Comparison of ENCODE assay signal across 12 cellular contexts in the genomic region with DNA sequence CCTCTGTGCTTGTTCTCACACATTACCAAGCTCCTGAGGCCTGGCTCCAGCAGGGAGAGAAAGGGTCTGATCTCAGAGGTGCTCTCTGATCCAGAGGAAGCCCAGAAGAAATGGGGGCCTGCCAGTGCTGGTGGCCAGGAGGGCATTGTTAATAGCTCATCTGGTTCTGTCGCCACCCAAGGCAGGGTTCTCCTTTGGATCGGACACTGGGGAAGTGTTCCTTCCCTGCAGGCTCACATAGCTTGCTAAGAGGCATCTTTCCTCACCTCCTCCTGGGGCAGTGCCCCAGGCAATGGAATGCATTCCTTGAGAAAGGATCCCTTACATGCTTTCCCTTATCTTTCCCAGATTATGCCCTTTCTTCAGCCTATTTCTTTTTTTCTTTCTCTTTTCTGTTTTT. TPM values are rescaled to one million over a fixed set of nuclear protein-coding genes. Genes with fewer than 3 reads are reported as not detected.
A peak's percentile ranks its signal among the peaks of the same experiment; 100 is the strongest.
DNase-seq lines count a peak whose midpoint lies in the region; ATAC-seq, FAIRE-seq and TF ChIP-seq lines count a peak whose summit lies in the region.
"Had no signal": no experiment of that assay in that cellular context is flagged by ENCODE, and none has a peak within 500 bp of the region (broad histone marks: within the 10 kb centered on the region; RNA-seq: fewer than 3 reads in every experiment).

No MANE protein-coding gene starts in this region.

- intact Hi-C loops in OCI-LY7 (cut with micrococcal nuclease; ENCODE audit: unreplicated experiment) = loop anchor here (2.0 to 10.0 kb wide), 2 partner anchors 61 to 419 kb away; no protein-coding TSS in a partner anchor
- intact Hi-C loops in spleen (cut with DNase I; ENCODE audit: low total_unique reads) = no loop called here

- CTCF ChIA-PET in OCI-LY7 (lab: Charles Lee; ENCODE audit: unreplicated experiment) = no interaction called here

- no peaks in the 10 kb centered on the region for H4K20me1 ChIP-seq in OCI-LY7 (ENCODE audit: insufficient read depth, low read length)

- DNase-seq in EL = peak; percentile 49
- no peak for DNase-seq in OCI-LY7 (ENCODE audit: low spot score)
- peak; percentile 14 for DNase-seq in fibroblast of the aortic adventitia (ENCODE audit: low read depth)
- no peak for DNase-seq in spleen
- no peak for DNase-seq in nephron progenitor cell
- DNase-seq in RCC 7860 (ENCODE audit: low spot score) = no peak
- DNase-seq: CD4-positive, CD25-positive, alpha-beta regulatory T cell; NCI-H2081 treated with DMSO at 0.1 percent for 48 hours had no signal

- no peaks in the 10 kb centered on the region for H3K9me3 ChIP-seq in OCI-LY7 (ENCODE audit: low read length)
- no peaks in the 10 kb centered on the region for H3K9me3 ChIP-seq in spleen

- H3K4me1 Mint-ChIP-seq in nephron progenitor cell = peaks cover 33% of the 10 kb centered on the region

- TF ChIP-seq CTCF in OCI-LY7 (conservative IDR thresholded peaks at IDR 0.05; ENCODE audit: low read length) (no peak), fibroblast of the aortic adventitia (IDR thresholded peaks at IDR 0.05; ENCODE audit: insufficient read depth, low read length) (no peak), spleen (IDR thresholded peaks at IDR 0.05 in 8 of 11, conservative IDR thresholded peaks at IDR 0.05 in 3 of 11) (no peak), nephron progenitor cell (IDR thresholded peaks at IDR 0.05) (no peak)

- H3K36me3 Mint-ChIP-seq in nephron progenitor cell (ENCODE audit: low read depth) = no peaks in the 10 kb centered on the region
- H3K36me3 Mint-ChIP-seq: CD4-positive, CD25-positive, alpha-beta regulatory T cell had no signal

- peaks cover 4% of the 10 kb centered on the region for H3K27me3 Mint-ChIP-seq in nephron progenitor cell (ENCODE audit: low read depth, poor library complexity)

- no peak overlapping the region for H3K27ac Mint-ChIP-seq in nephron progenitor cell
- H3K27ac Mint-ChIP-seq: CD4-positive, CD25-positive, alpha-beta regulatory T cell had no signal

- POLR2A ChIA-PET in OCI-LY7 (lab: Charles Lee) = interaction anchor here (0.7 to 4.4 kb wide), 7 partner anchors 12 to 1702 kb away, joined by 3 to 32 read pairs (median 4); no protein-coding TSS in a partner anchor

- no TSS peak for BruUV-seq in OCI-LY7 (replicated peaks; lab: Mats Ljungman, UMichigan)

- no peaks in the 10 kb centered on the region for H3K9me3 Mint-ChIP-seq in nephron progenitor cell
- H3K9me3 Mint-ChIP-seq: CD4-positive, CD25-positive, alpha-beta regulatory T cell had no signal

- no peak for TF ChIP-seq POLR2A in spleen (IDR thresholded peaks at IDR 0.05)

- no peak for ATAC-seq in HG03097 (IDR thresholded peaks at IDR 0.05; ENCODE audit: low FRiP score, unreplicated experiment)
- ATAC-seq in GM21576 (IDR thresholded peaks at IDR 0.05; ENCODE audit: unreplicated experiment) = no peak
- ATAC-seq: activated CD4-positive, CD25-positive, alpha-beta regulatory T cell treated with anti-CD3 and anti-CD28 coated beads, Interleukin-2, amount 50 U/mL, for 24 hours; SK-N-SH treated with all-trans-retinoic acid at 6 μM for 48 hours had no signal

- H3K4me2 ChIP-seq in OCI-LY7 (ENCODE audit: low read length) = peak overlapping the region; percentile 53

- no peak overlapping the region for H2AFZ ChIP-seq in OCI-LY7 (ENCODE audit: low read length)

- FAIRE-seq in RCC 7860 (lab: Jason Lieb, UNC) = no peak

- H3K4me3 ChIP-seq in OCI-LY7 (ENCODE audit: low read depth, low read length, poor library complexity, severe bottlenecking) (no peak overlapping the region), fibroblast of the aortic adventitia (ENCODE audit: low read depth, low read length) (no peak overlapping the region), spleen (peak overlapping the region in 1 of 8 donors; percentile 48)

- H3K36me3 ChIP-seq in OCI-LY7 (ENCODE audit: insufficient read depth, low read length) (no peaks in the 10 kb centered on the region), spleen (peaks cover 0 to 3% (median 0%) of the 10 kb centered on the region in 6 donors)

- H3K4me1 ChIP-seq in OCI-LY7 (ENCODE audit: insufficient read depth, low read length, poor library complexity, severe bottlenecking) (peaks cover 47% of the 10 kb centered on the region), spleen (peaks cover 16 to 85% (median 60%) of the 10 kb centered on the region in 6 donors)

- 52 to 93% (median 71%) methylated on average over 2 of the region's 2 CpGs for WGBS in spleen, 5 donors

- no peaks in the 10 kb centered on the region for H3K27me3 ChIP-seq in spleen (replicated peaks in 1 of 7)

- H3K4me3 Mint-ChIP-seq in nephron progenitor cell = no peak overlapping the region
- H3K4me3 Mint-ChIP-seq: CD4-positive, CD25-positive, alpha-beta regulatory T cell had no signal

- H3K27ac ChIP-seq in OCI-LY7 (ENCODE audit: low read depth, low read length, poor library complexity, severe bottlenecking) (no peak overlapping the region), spleen (peak overlapping the region in 7 of 8 donors; percentile 80 to 89 (median 84))

- H3K9me2 ChIP-seq in OCI-LY7 (ENCODE audit: insufficient read depth, low read length) = no peaks in the 10 kb centered on the region

- no peaks in the 10 kb centered on the region for H3K79me2 ChIP-seq in OCI-LY7 (ENCODE audit: insufficient read depth, low read depth, low read length)

RNA-seq across cellular contexts. Expression of a gene that starts 53.8 kb away (rescaled TPM):
- 4.6 and 5.3 TPM in 2 replicates for total RNA-seq in OCI-LY7 (2014; rRNA removed; shearing (Covaris generic))
- 12.0 and 14.2 TPM in 2 replicates for total RNA-seq in OCI-LY7 (2022)
- total RNA-seq in fibroblast of the aortic adventitia (ENCODE audit: low replicate concordance) = 0.72 and 8.3 TPM in 2 replicates
- 100 to 1,000 TPM in 1 of 7 donors, 10 to 100 TPM in 6; 62.6 to 164 (median 91.6) TPM for total RNA-seq in spleen
- 10 to 100 TPM in 1 of 3 donors, 1 to 10 TPM in 2; 6.0 to 12.8 (median 7.4) TPM for polyA plus RNA-seq in spleen

Comparison
In these comparisons a context has a peak if more than half of its experiments do, and no peak if none do; other contexts are left out.
1. DNase-seq: peak in EL (single experiment) and fibroblast of the aortic adventitia (single experiment); none in OCI-LY7 (single experiment), spleen (single experiment), nephron progenitor cell (single experiment) and RCC 7860 (single experiment).